15 cellular contexts compared by ENCODE assay signal in the genomic region with DNA sequence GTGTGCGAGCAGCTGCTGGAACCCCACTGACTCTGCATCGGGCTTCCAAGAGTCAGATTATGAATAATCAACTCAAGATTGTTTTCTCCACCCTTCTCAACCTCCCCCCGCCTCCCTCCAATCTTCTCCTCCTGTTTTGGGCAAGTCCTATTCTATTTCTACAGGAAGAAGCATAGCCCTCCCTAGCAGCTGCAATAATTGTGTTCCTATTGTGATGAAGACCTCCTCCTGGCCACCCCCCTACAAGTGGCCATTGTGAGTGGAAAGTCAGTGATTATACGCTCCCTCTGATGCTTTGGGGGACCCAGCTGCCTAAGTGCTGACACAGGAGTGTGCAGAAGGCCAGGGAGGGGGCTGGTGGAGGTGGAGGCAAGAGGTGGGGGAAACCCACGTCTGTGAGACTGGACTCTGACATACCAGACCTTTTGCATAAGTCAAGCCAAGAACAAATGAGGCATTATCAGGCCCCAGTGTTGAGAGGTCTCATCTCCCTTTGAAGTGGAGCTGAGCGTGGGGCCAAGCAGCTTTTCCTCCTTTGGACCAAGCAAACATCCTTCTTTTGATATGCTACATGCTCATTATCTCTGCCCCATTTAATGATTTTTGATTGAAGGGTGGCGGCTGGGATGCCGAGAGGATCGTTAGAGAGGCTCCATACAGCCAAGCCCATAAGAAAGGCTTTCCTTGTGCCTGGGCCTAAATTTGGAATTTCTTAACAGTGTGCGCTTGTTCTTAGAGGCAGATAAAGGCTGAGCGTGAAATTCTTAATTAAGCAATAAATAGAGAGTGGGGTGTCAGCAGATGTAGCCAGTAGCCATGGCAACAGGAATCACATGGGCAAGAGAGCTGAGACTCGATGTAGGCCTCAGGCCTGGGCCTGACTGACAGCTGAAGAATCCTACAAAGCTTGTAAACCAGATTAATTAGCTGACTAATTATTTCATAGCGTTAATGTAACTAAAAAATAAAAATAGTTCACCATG.
DNase-seq lines count a peak whose midpoint lies in the region; ATAC-seq and TF ChIP-seq lines count a peak whose summit lies in the region.
"Had no signal": no experiment of that assay in that cellular context is flagged by ENCODE, and none has a peak within 500 bp of the region (broad histone marks: within the 10 kb centered on the region; RNA-seq: fewer than 3 reads in every experiment).

No MANE protein-coding gene starts in this region.

- no peak overlapping the region for H3K4me3 Mint-ChIP-seq in nephron
- H3K4me3 Mint-ChIP-seq in activated CD8-positive, alpha-beta memory T cell treated with anti-CD3 and anti-CD28 coated beads, Interleukin-2, amount 10 ng/mL, durations not matched to agents 7 days and 5 days, result no peak overlapping the region
- H3K4me3 Mint-ChIP-seq: activated B cell treated with CpG ODN at 0.5 μM for 24 hours; activated CD8-positive, alpha-beta T cell treated with anti-CD3 and anti-CD28 coated beads, Interleukin-2, amount 10 ng/mL, durations not matched to agents 7 days and 5 days had no signal

- H3K27me3 ChIP-seq in ectodermal cell (ENCODE audit: control insufficient read depth, insufficient read depth, low read length, poor library complexity, severe bottlenecking), result no peaks in the 10 kb centered on the region
- no peaks in the 10 kb centered on the region for H3K27me3 ChIP-seq in testis
- H3K27me3 ChIP-seq: ovary had no signal

- WGBS in ectodermal cell, 2 experiments, result 12 to 14% methylated on average over 12 to 13 of the region's 13 CpGs
- 57 to 60% methylated on average over 13 of the region's 13 CpGs for WGBS in testis, 2 donors

- H3K36me3 ChIP-seq in ectodermal cell (ENCODE audit: control insufficient read depth, insufficient read depth, low read length) (no peaks in the 10 kb centered on the region), testis (ENCODE audit: low read depth, missing control alignments) (no peaks in the 10 kb centered on the region)
- H3K36me3 ChIP-seq: ovary had no signal

- H3K4me1 Mint-ChIP-seq in nephron, result peaks cover 51% of the 10 kb centered on the region
- H3K4me1 Mint-ChIP-seq in activated CD8-positive, alpha-beta memory T cell treated with anti-CD3 and anti-CD28 coated beads, Interleukin-2, amount 10 ng/mL, durations not matched to agents 7 days and 5 days, result no peaks in the 10 kb centered on the region
- H3K4me1 Mint-ChIP-seq: activated B cell treated with CpG ODN at 0.5 μM for 24 hours had no signal

- peaks cover 42% of the 10 kb centered on the region for H3K4me1 ChIP-seq in ectodermal cell (ENCODE audit: control insufficient read depth, insufficient read depth, low read length)
- H3K4me1 ChIP-seq in testis, result no peaks in the 10 kb centered on the region
- H3K4me1 ChIP-seq: Caco-2 had no signal

- ATAC-seq in GM19351 (IDR thresholded peaks at IDR 0.05; ENCODE audit: unreplicated experiment), result no peak
- ATAC-seq in activated CD8-positive, alpha-beta memory T cell treated with anti-CD3 and anti-CD28 coated beads, Interleukin-2, amount 10 ng/mL, durations not matched to agents 7 days and 5 days, result no peak
- ATAC-seq: activated CD8-positive, alpha-beta T cell treated with anti-CD3 and anti-CD28 coated beads, Interleukin-2, amount 10 ng/mL, durations not matched to agents 7 days and 5 days; mucosa of descending colon had no signal

- H3K4me3 ChIP-seq in ectodermal cell (ENCODE audit: insufficient read depth, low read depth, low read length) (no peak overlapping the region), testis (no peak overlapping the region)
- H3K4me3 ChIP-seq: mucosa of descending colon, ovary had no signal

- no peaks in the 10 kb centered on the region for H3K27me3 Mint-ChIP-seq in nephron (ENCODE audit: low read depth)
- H3K27me3 Mint-ChIP-seq in activated CD8-positive, alpha-beta memory T cell treated with anti-CD3 and anti-CD28 coated beads, Interleukin-2, amount 10 ng/mL, durations not matched to agents 7 days and 5 days, result no peaks in the 10 kb centered on the region

- DNase-seq in G401 (ENCODE audit: low spot score) (peak; percentile 16), NCI-H2227 treated with DMSO at 0.1 percent for 48 hours (lab: John Stamatoyannopoulos, UW) (peak; percentile 99), testis (no peak), RKO (ENCODE audit: low spot score) (no peak)
- no peak for DNase-seq in activated CD8-positive, alpha-beta memory T cell treated with anti-CD3 and anti-CD28 coated beads, Interleukin-2, amount 10 ng/mL, durations not matched to agents 7 days and 5 days
- DNase-seq: activated B cell treated with CpG ODN at 0.5 μM for 24 hours; activated CD8-positive, alpha-beta T cell treated with anti-CD3 and anti-CD28 coated beads, Interleukin-2, amount 10 ng/mL, durations not matched to agents 7 days and 5 days; Caco-2; EL; mucosa of descending colon; ovary; stimulated activated CD4-positive, alpha-beta T cell treated with anti-CD3 and anti-CD28 coated beads, Interleukin-2, amount 100 ng/mL, for 24 hours had no signal

- in situ Hi-C loops in G401 (cut with HindIII; ENCODE audit: low sequenced_read_pairs), result no loop called here

- CTCF ChIA-PET in activated CD8-positive, alpha-beta memory T cell treated with anti-CD3 and anti-CD28 coated beads, Interleukin-2, amount 10 ng/mL, durations not matched to agents 7 days and 5 days (lab: Charles Lee), result interaction anchor here (1.2 kb wide), 1 partner anchor 12 kb away, joined by 4 read pairs; no protein-coding TSS in a partner anchor

- H3K27ac ChIP-seq in ectodermal cell (ENCODE audit: insufficient read depth, low read depth, low read length, poor library complexity, severe bottlenecking) (peak overlapping the region; percentile 94), testis (no peak overlapping the region)
- H3K27ac ChIP-seq: ovary had no signal

- TF ChIP-seq POLR2A in testis (IDR thresholded peaks at IDR 0.05), result no peak

- H3K36me3 Mint-ChIP-seq in nephron (ENCODE audit: low read depth), result peaks cover 3% of the 10 kb centered on the region
- H3K36me3 Mint-ChIP-seq in activated CD8-positive, alpha-beta memory T cell treated with anti-CD3 and anti-CD28 coated beads, Interleukin-2, amount 10 ng/mL, durations not matched to agents 7 days and 5 days, result no peaks in the 10 kb centered on the region

- H3K9me3 ChIP-seq in ectodermal cell (ENCODE audit: control insufficient read depth, low read length), result no peaks in the 10 kb centered on the region
- H3K9me3 ChIP-seq in testis, result no peaks in the 10 kb centered on the region
- H3K9me3 ChIP-seq: Caco-2, mucosa of descending colon, ovary had no signal

- peak overlapping the region; percentile 3 to 65 (median 52) for H3K27ac Mint-ChIP-seq in nephron
- H3K27ac Mint-ChIP-seq in activated CD8-positive, alpha-beta memory T cell treated with anti-CD3 and anti-CD28 coated beads, Interleukin-2, amount 10 ng/mL, durations not matched to agents 7 days and 5 days, result no peak overlapping the region
- H3K27ac Mint-ChIP-seq: activated B cell treated with CpG ODN at 0.5 μM for 24 hours; activated CD8-positive, alpha-beta T cell treated with anti-CD3 and anti-CD28 coated beads, Interleukin-2, amount 10 ng/mL, durations not matched to agents 7 days and 5 days had no signal

- TF ChIP-seq CTCF in nephron (IDR thresholded peaks at IDR 0.05; ENCODE audit: unreplicated experiment in 3 of 3) (no peak), testis (IDR thresholded peaks at IDR 0.05) (no peak)

- no peaks in the 10 kb centered on the region for H3K9me3 Mint-ChIP-seq in nephron
- no peaks in the 10 kb centered on the region for H3K9me3 Mint-ChIP-seq in activated CD8-positive, alpha-beta memory T cell treated with anti-CD3 and anti-CD28 coated beads, Interleukin-2, amount 10 ng/mL, durations not matched to agents 7 days and 5 days (ENCODE audit: low read depth)
- H3K9me3 Mint-ChIP-seq: activated B cell treated with CpG ODN at 0.5 μM for 24 hours had no signal

- intact Hi-C loops in testis (cut with DNase I; ENCODE audit: low total_unique reads), result no loop called here

Comparison
In these comparisons a context has a peak if more than half of its experiments do, and no peak if none do; other contexts are left out.
1. DNase-seq: peak in G401 (single experiment) and NCI-H2227 treated with DMSO at 0.1 percent for 48 hours (single experiment); none in testis (single experiment), RKO (single experiment) and activated CD8-positive, alpha-beta memory T cell treated with anti-CD3 and anti-CD28 coated beads, Interleukin-2, amount 10 ng/mL, durations not matched to agents 7 days and 5 days (single experiment).